1 cellular context compared by ENCODE assay signal in genomic region chr4:98688416-98689290, GRCh38.
TF ChIP-seq lines count a peak whose summit lies in the region.

No MANE protein-coding gene starts in this region.

TF ChIP-seq in K562, 482 proteins besides CTCF, POLR2A, EP300 and RAD21 (continued from another document):
- no peak for TF ChIP-seq ZFP91 (CRISPR knock-in tag; IDR thresholded peaks at IDR 0.05)
- no peak for TF ChIP-seq RFX1 (IDR thresholded peaks at IDR 0.05)
- TF ChIP-seq NR2F6 (CRISPR knock-in tag; IDR thresholded peaks at IDR 0.05) = no peak
